Comparison of ENCODE assay signal across 8 cellular contexts in genomic region chr2:43133708-43134570, GRCh38.
DNase-seq lines count a peak whose midpoint lies in the region; ATAC-seq, FAIRE-seq and TF ChIP-seq lines count a peak whose summit lies in the region.

No MANE protein-coding gene starts in this region.

- ATAC-seq in GM21515 (IDR thresholded peaks at IDR 0.05; ENCODE audit: unreplicated experiment) = no peak

- no peaks in the 10 kb centered on the region for H3K27me3 Mint-ChIP-seq in dendritic cell treated with granulocyte-macrophage colony-stimulating factor and Interleukin-4, amounts not matched to agents 40 ng/mL and 50 ng/mL, for 4 days
- no peaks in the 10 kb centered on the region for H3K27me3 Mint-ChIP-seq in type B pancreatic cell

- no peaks in the 10 kb centered on the region for H3K9me3 Mint-ChIP-seq in dendritic cell treated with granulocyte-macrophage colony-stimulating factor and Interleukin-4, amounts not matched to agents 40 ng/mL and 50 ng/mL, for 4 days
- no peaks in the 10 kb centered on the region for H3K9me3 Mint-ChIP-seq in type B pancreatic cell

- H3K27ac ChIP-seq in HEK293 (ENCODE audit: extremely low read depth, low read depth, low read length) (no peak overlapping the region), small intestine (ENCODE audit: low read depth in 1 of 2, low read length in 1 of 2) (peak overlapping the region; percentile 91), esophagus muscularis mucosa (replicated peaks in 1 of 4) (peak overlapping the region in 2 of 4 donors; percentile 7 to 38)

- H3K4me3 Mint-ChIP-seq in dendritic cell treated with granulocyte-macrophage colony-stimulating factor and Interleukin-4, amounts not matched to agents 40 ng/mL and 50 ng/mL, for 4 days = no peak overlapping the region
- no peak overlapping the region for H3K4me3 Mint-ChIP-seq in type B pancreatic cell

- FAIRE-seq in small intestine (lab: Jason Lieb, UNC) = no peak

- WGBS in small intestine, 3 donors = 56 to 68% (median 61%) methylated on average over 21 of the region's 21 CpGs
- WGBS in esophagus muscularis mucosa = 87% methylated on average over 18 of the region's 21 CpGs

- TF ChIP-seq CTCF in HEK293 (tag by site-specific recombination; IDR thresholded peaks at IDR 0.05) (no peak), esophagus muscularis mucosa (IDR thresholded peaks at IDR 0.05) (no peak), type B pancreatic cell (conservative IDR thresholded peaks at IDR 0.05) (no peak)

- peak; percentile 22 to 63 (median 53) for DNase-seq in activated CD4-positive, CD25-positive, alpha-beta regulatory T cell (lab: John Stamatoyannopoulos, UW)
- DNase-seq in small intestine (peak; percentile 59), esophagus muscularis mucosa (ENCODE audit: extremely low spot score) (no peak), DMS 273 (lab: John Stamatoyannopoulos, UW; ENCODE audit: unreplicated experiment) (no peak), type B pancreatic cell (ENCODE audit: extremely low spot score, unreplicated experiment) (no peak)

- H3K9me3 ChIP-seq in HEK293 (ENCODE audit: control insufficient read depth, insufficient read depth, low read depth, low read length) (no peaks in the 10 kb centered on the region), small intestine (ENCODE audit: control insufficient read depth, low read depth) (no peaks in the 10 kb centered on the region), esophagus muscularis mucosa (no peaks in the 10 kb centered on the region)

- intact Hi-C loops in dendritic cell treated with granulocyte-macrophage colony-stimulating factor and Interleukin-4, amounts not matched to agents 40 ng/mL and 50 ng/mL, for 4 days (cut with micrococcal nuclease) = loop anchor here (5.0 to 10.0 kb wide), 3 partner anchors 33 to 348 kb away; no protein-coding TSS in a partner anchor
- intact Hi-C loops in esophagus muscularis mucosa (cut with DNase I) = loop anchor here (10.0 kb wide), 2 partner anchors 309 to 361 kb away; no protein-coding TSS in a partner anchor

- H3K4me1 Mint-ChIP-seq in dendritic cell treated with granulocyte-macrophage colony-stimulating factor and Interleukin-4, amounts not matched to agents 40 ng/mL and 50 ng/mL, for 4 days (ENCODE audit: low read depth) = peaks cover 83% of the 10 kb centered on the region
- peaks cover 56% of the 10 kb centered on the region for H3K4me1 Mint-ChIP-seq in type B pancreatic cell (ENCODE audit: unreplicated experiment)

- H3K4me1 ChIP-seq in HEK293 (ENCODE audit: control insufficient read depth, insufficient read depth, low read length) (no peaks in the 10 kb centered on the region), small intestine (ENCODE audit: control insufficient read depth in 2 of 2, insufficient read depth in 1 of 2, low read depth in 1 of 2, low read length in 1 of 2) (peaks cover 23 to 42% of the 10 kb centered on the region in 2 donors), esophagus muscularis mucosa (peaks cover 31 to 71% (median 60%) of the 10 kb centered on the region in 4 donors)

- no peaks in the 10 kb centered on the region for H3K36me3 Mint-ChIP-seq in dendritic cell treated with granulocyte-macrophage colony-stimulating factor and Interleukin-4, amounts not matched to agents 40 ng/mL and 50 ng/mL, for 4 days (ENCODE audit: low read depth)
- no peaks in the 10 kb centered on the region for H3K36me3 Mint-ChIP-seq in type B pancreatic cell

- H3K36me3 ChIP-seq in HEK293 (ENCODE audit: control insufficient read depth in 2 of 2, insufficient read depth in 1 of 2, low read length in 2 of 2) (no peaks in the 10 kb centered on the region), small intestine (ENCODE audit: control insufficient read depth in 2 of 2, insufficient read depth in 2 of 2, low read length in 2 of 2) (no peaks in the 10 kb centered on the region), esophagus muscularis mucosa (no peaks in the 10 kb centered on the region)

- TF ChIP-seq POLR2A in esophagus muscularis mucosa (IDR thresholded peaks at IDR 0.05; ENCODE audit: low read depth) = no peak

- POLR2A ChIA-PET in HEK293 (lab: Yijun Ruan, JAX) = interaction anchor here (0.8 kb wide), 1 partner anchor 85 kb away, joined by 4 read pairs; no protein-coding TSS in a partner anchor

- TF ChIP-seq EP300 in esophagus muscularis mucosa (IDR thresholded peaks at IDR 0.05) = no peak

- no peak overlapping the region for H3K4me3 ChIP-seq in HEK293 (ENCODE audit: low read depth, low read length)
- H3K4me3 ChIP-seq in small intestine (ENCODE audit: low read depth in 1 of 2, low read length in 2 of 2) = no peak overlapping the region
- H3K4me3 ChIP-seq in esophagus muscularis mucosa = no peak overlapping the region

- H3K27ac Mint-ChIP-seq in dendritic cell treated with granulocyte-macrophage colony-stimulating factor and Interleukin-4, amounts not matched to agents 40 ng/mL and 50 ng/mL, for 4 days = peak overlapping the region; percentile 71
- no peak overlapping the region for H3K27ac Mint-ChIP-seq in type B pancreatic cell

- H3K27me3 ChIP-seq in small intestine (ENCODE audit: control insufficient read depth in 2 of 2, insufficient read depth in 2 of 2, low read length in 2 of 2) = no peaks in the 10 kb centered on the region
- H3K27me3 ChIP-seq in esophagus muscularis mucosa = no peaks in the 10 kb centered on the region

- CTCF ChIA-PET in HEK293 (lab: Yijun Ruan, JAX) = interaction anchor here (0.6 to 1.2 kb wide), 2 partner anchors 12 to 67 kb away, joined by 3 to 5 read pairs; no protein-coding TSS in a partner anchor

TF ChIP-seq in HEK293, 187 proteins besides CTCF, POLR2A, EP300 and RAD21:
- TF ChIP-seq ZNF24 (tag by site-specific recombination; IDR thresholded peaks at IDR 0.05) (no peak), ZIC2 (tag by site-specific recombination; IDR thresholded peaks at IDR 0.05) (peak; percentile 61)

Comparison
In these comparisons a context has a peak if more than half of its experiments do, and no peak if none do; other contexts are left out.
1. DNase-seq: peak in activated CD4-positive, CD25-positive, alpha-beta regulatory T cell (4 of 4) and small intestine (single experiment); none in esophagus muscularis mucosa (single experiment), DMS 273 (single experiment) and type B pancreatic cell (single experiment).